In genomic region chr19:6108721-6109633, GRCh38 we compare ENCODE assay signal across 8 cellular contexts. TPM values are rescaled to one million over a fixed set of nuclear protein-coding genes. Genes with fewer than 3 reads are reported as not detected.
DNase-seq lines count a peak whose midpoint lies in the region; ATAC-seq and TF ChIP-seq lines count a peak whose summit lies in the region.

No MANE protein-coding gene starts in this region.

- peak overlapping the region; percentile 60 for H3K4me3 Mint-ChIP-seq in endothelial cell (ENCODE audit: unreplicated experiment)
- H3K4me3 Mint-ChIP-seq in stimulated activated memory B cell treated with anti-CD40 and anti-IgM and Interleukin-4, amounts not matched to agents 10 μg/mL and 1 μg/mL and 100 μg/mL, for 72 hours = peak overlapping the region; percentile 89

- H3K9me3 ChIP-seq in mucosa of descending colon = no peaks in the 10 kb centered on the region

- H3K36me3 ChIP-seq in mucosa of descending colon (ENCODE audit: low read depth) = peaks cover 5% of the 10 kb centered on the region

- peak overlapping the region; percentile 78 for H3K27ac Mint-ChIP-seq in endothelial cell (ENCODE audit: unreplicated experiment)
- H3K27ac Mint-ChIP-seq in stimulated activated memory B cell treated with anti-CD40 and anti-IgM and Interleukin-4, amounts not matched to agents 10 μg/mL and 1 μg/mL and 100 μg/mL, for 72 hours = peak overlapping the region; percentile 70

- H3K36me3 Mint-ChIP-seq in endothelial cell (ENCODE audit: low read depth, unreplicated experiment) = no peaks in the 10 kb centered on the region
- no peaks in the 10 kb centered on the region for H3K36me3 Mint-ChIP-seq in stimulated activated memory B cell treated with anti-CD40 and anti-IgM and Interleukin-4, amounts not matched to agents 10 μg/mL and 1 μg/mL and 100 μg/mL, for 72 hours

- TF ChIP-seq CTCF in endothelial cell (IDR thresholded peaks at IDR 0.05; ENCODE audit: unreplicated experiment) (no peak), mucosa of descending colon (IDR thresholded peaks at IDR 0.05) (no peak)

- H3K4me3 ChIP-seq in mucosa of descending colon = no peak overlapping the region

- H3K4me1 ChIP-seq in mucosa of descending colon (ENCODE audit: low read depth) = peaks cover 15% of the 10 kb centered on the region

- intact Hi-C loops in mucosa of descending colon (cut with DNase I, micrococcal nuclease) = no loop called here

- peaks cover 4% of the 10 kb centered on the region for H3K9me3 Mint-ChIP-seq in endothelial cell (ENCODE audit: unreplicated experiment)
- no peaks in the 10 kb centered on the region for H3K9me3 Mint-ChIP-seq in stimulated activated memory B cell treated with anti-CD40 and anti-IgM and Interleukin-4, amounts not matched to agents 10 μg/mL and 1 μg/mL and 100 μg/mL, for 72 hours

- ATAC-seq in mucosa of descending colon (peak; percentile 6), HG03442 (IDR thresholded peaks at IDR 0.05; ENCODE audit: unreplicated experiment) (no peak), HG03354 (IDR thresholded peaks at IDR 0.05; ENCODE audit: poor library complexity, severe bottlenecking, unreplicated experiment) (no peak)
- no peak for ATAC-seq in stimulated activated memory B cell treated with anti-CD40 and anti-IgM and Interleukin-4, amounts not matched to agents 10 μg/mL and 1 μg/mL and 100 μg/mL, for 72 hours

- peaks cover 14% of the 10 kb centered on the region for H3K27me3 Mint-ChIP-seq in endothelial cell (ENCODE audit: unreplicated experiment)
- H3K27me3 Mint-ChIP-seq in stimulated activated memory B cell treated with anti-CD40 and anti-IgM and Interleukin-4, amounts not matched to agents 10 μg/mL and 1 μg/mL and 100 μg/mL, for 72 hours = peaks cover 37% of the 10 kb centered on the region

- DNase-seq in DMS153 (lab: John Stamatoyannopoulos, UW) (peak; percentile 28), NCI-H1417 (lab: John Stamatoyannopoulos, UW) (peak in 2 of 3 experiments; percentile 81 to 87), endothelial cell (ENCODE audit: low spot score) (peak; percentile 20), mucosa of descending colon (peak; percentile 67 to 76 (median 70))
- DNase-seq in activated CD8-positive, alpha-beta memory T cell treated with anti-CD3 and anti-CD28 coated beads for 1 hour (ENCODE audit: extremely low read depth in 1 of 2, low read depth in 1 of 2) = peak; percentile 33 to 34

- H3K4me1 Mint-ChIP-seq in endothelial cell (ENCODE audit: unreplicated experiment) = peaks cover 10% of the 10 kb centered on the region
- peaks cover 20% of the 10 kb centered on the region for H3K4me1 Mint-ChIP-seq in stimulated activated memory B cell treated with anti-CD40 and anti-IgM and Interleukin-4, amounts not matched to agents 10 μg/mL and 1 μg/mL and 100 μg/mL, for 72 hours

RNA-seq across cellular contexts. Expression of gene RFX2, which starts 1.3 kb away (rescaled TPM):
- 1.2 TPM for total RNA-seq in endothelial cell (ENCODE audit: unreplicated experiment)
- 10 to 100 TPM in 1 of 3 donors, 1 to 10 TPM in 2; 5.6 to 14.6 (median 7.2) TPM for total RNA-seq in mucosa of descending colon

RNA-seq across cellular contexts. Expression of gene ACSBG2, which starts 26.5 kb away (rescaled TPM):
- not detected for total RNA-seq in endothelial cell (ENCODE audit: unreplicated experiment)
- not detected for total RNA-seq in mucosa of descending colon

Comparison
In these comparisons a context has a peak if more than half of its experiments do, and no peak if none do; other contexts are left out.
1. DNase-seq: peak in every context shown above with its lines; median percentile 84 in NCI-H1417; 70 in mucosa of descending colon; 34 in activated CD8-positive, alpha-beta memory T cell treated with anti-CD3 and anti-CD28 coated beads for 1 hour; 28 in DMS153; 20 in endothelial cell.